In genomic region chr16:234468-235305, GRCh38 we compare ENCODE assay signal across 8 cellular contexts. TPM values are rescaled to one million over a fixed set of nuclear protein-coding genes. Genes with fewer than 3 reads are reported as not detected.
A peak's percentile ranks its signal among the peaks of the same experiment; 100 is the strongest.
DNase-seq lines count a peak whose midpoint lies in the region; ATAC-seq and TF ChIP-seq lines count a peak whose summit lies in the region.

A gene with protein sequence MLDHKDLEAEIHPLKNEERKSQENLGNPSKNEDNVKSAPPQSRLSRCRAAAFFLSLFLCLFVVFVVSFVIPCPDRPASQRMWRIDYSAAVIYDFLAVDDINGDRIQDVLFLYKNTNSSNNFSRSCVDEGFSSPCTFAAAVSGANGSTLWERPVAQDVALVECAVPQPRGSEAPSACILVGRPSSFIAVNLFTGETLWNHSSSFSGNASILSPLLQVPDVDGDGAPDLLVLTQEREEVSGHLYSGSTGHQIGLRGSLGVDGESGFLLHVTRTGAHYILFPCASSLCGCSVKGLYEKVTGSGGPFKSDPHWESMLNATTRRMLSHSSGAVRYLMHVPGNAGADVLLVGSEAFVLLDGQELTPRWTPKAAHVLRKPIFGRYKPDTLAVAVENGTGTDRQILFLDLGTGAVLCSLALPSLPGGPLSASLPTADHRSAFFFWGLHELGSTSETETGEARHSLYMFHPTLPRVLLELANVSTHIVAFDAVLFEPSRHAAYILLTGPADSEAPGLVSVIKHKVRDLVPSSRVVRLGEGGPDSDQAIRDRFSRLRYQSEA (plus strand): TSS chr16:234821. CDS start chr16:254414, 19,593 bp downstream.

- H3K4me3 ChIP-seq in IMR-90 (ENCODE audit: insufficient read depth, low read depth, low read length) (peak within 1 kb of the TSS; percentile 95), OCI-LY3 (ENCODE audit: low read length) (peak within 1 kb of the TSS; percentile 86)

- peaks cover 0 to 18% of the 10 kb centered on the region in 2 experiments for H3K79me1 ChIP-seq in IMR-90 (ENCODE audit: low read depth in 1 of 2, low read length in 2 of 2)

- H2BK15ac ChIP-seq in IMR-90 (ENCODE audit: low read depth, low read length), result peak within 1 kb of the TSS; percentile 96; the same call in 1 of the 3 replicates

- peak within 1 kb of the TSS; percentile 94 for H3K23ac ChIP-seq in IMR-90 (ENCODE audit: low read depth, low read length)

- no TSS peak for BruUV-seq in IMR-90 (replicated peaks; lab: Mats Ljungman, UMichigan)

- H4K20me1 ChIP-seq in IMR-90 (ENCODE audit: insufficient read depth, low read length) (peaks cover 8% of the 10 kb centered on the region), OCI-LY3 (ENCODE audit: insufficient read depth, low read length) (peaks cover 4% of the 10 kb centered on the region; the same call in 1 of the 2 replicates)

- dilution Hi-C loops in IMR-90 (cut with HindIII; ENCODE audit: low sequenced_read_pairs, unreplicated experiment), result no loop called here

- H3K27me3 ChIP-seq in IMR-90 (ENCODE audit: control insufficient read depth, insufficient read depth, low read length) (no peaks in the 10 kb centered on the region), OCI-LY3 (ENCODE audit: low read depth, low read length) (no peaks in the 10 kb centered on the region)

- 0 out of 2 replicates have a peak, but pooled peaks cover 11% of the 10 kb centered on the region for H3K79me2 ChIP-seq in OCI-LY3 (ENCODE audit: low read length)

- CTCF ChIA-PET in IMR-90 (lab: Yijun Ruan, JAX), result no interaction called here

- H4K8ac ChIP-seq in IMR-90 (ENCODE audit: low read depth in 2 of 2, low read length in 2 of 2), result peak within 1 kb of the TSS; percentile 84 to 98

- H3K14ac ChIP-seq in IMR-90 (replicated peaks; ENCODE audit: low read depth, low read length), result peak within 1 kb of the TSS; percentile 98

- H2BK5ac ChIP-seq in IMR-90 (ENCODE audit: low read depth, low read length, poor library complexity, severe bottlenecking), result peak within 1 kb of the TSS; percentile 96

- TF ChIP-seq CTCF in IMR-90 (conservative IDR thresholded peaks at IDR 0.05; ENCODE audit: low read depth, low read length), result peak; percentile 34; the same call in 1 of the 2 replicates
- peak; percentile 45 for TF ChIP-seq CTCF in OCI-LY3 (IDR thresholded peaks at IDR 0.05; ENCODE audit: low read depth, low read length)

- peak within 1 kb of the TSS; percentile 74 for H3K56ac ChIP-seq in IMR-90 (ENCODE audit: extremely low read depth, insufficient read depth, low read length)

- H2BK20ac ChIP-seq in IMR-90 (ENCODE audit: low read depth, low read length), result peak within 1 kb of the TSS; percentile 67; the same call in 1 of the 2 replicates

- peak within 1 kb of the TSS; percentile 93 for H2BK120ac ChIP-seq in IMR-90 (ENCODE audit: low read depth, low read length)

- H3K27ac ChIP-seq in IMR-90 (ENCODE audit: insufficient read depth, low read length), result peak within 1 kb of the TSS; percentile 98
- H3K27ac ChIP-seq in OCI-LY3 (ENCODE audit: low read length), result peak within 1 kb of the TSS; percentile 92

- 0 out of 2 replicates have a peak, but pooled peaks have one; percentile 2 for TF ChIP-seq RAD21 in IMR-90 (IDR thresholded peaks at IDR 0.05; ENCODE audit: low read length)

- ATAC-seq in GM21528 (IDR thresholded peaks at IDR 0.05; ENCODE audit: low FRiP score, unreplicated experiment), result peak; percentile 80
- peak; percentile 89 for ATAC-seq in IMR-90 (ENCODE audit: low read depth)

- peak within 1 kb of the TSS; percentile 99 for H4K5ac ChIP-seq in IMR-90 (ENCODE audit: low read depth, low read length)

- intact Hi-C loops in IMR-90 (cut with micrococcal nuclease), result loop anchor here (2.0 kb wide), 1 partner anchor 118 kb away; the partner anchor contains the start of gene AXIN1

- POLR2A ChIA-PET in IMR-90 (lab: Charles Lee; ENCODE audit: unreplicated experiment), result interaction anchor here (0.5 kb wide), 1 partner anchor 14 kb away, joined by 5 read pairs; no protein-coding TSS in a partner anchor

- peak within 1 kb of the TSS; percentile 97 for H4K91ac ChIP-seq in IMR-90 (ENCODE audit: insufficient read depth, low read depth, low read length)

- H3K18ac ChIP-seq in IMR-90 (ENCODE audit: low read depth, low read length), result peak within 1 kb of the TSS; percentile 90

- peaks cover 2% of the 10 kb centered on the region; the same call in 1 of the 2 replicates for H3K4me1 ChIP-seq in IMR-90 (ENCODE audit: control insufficient read depth, insufficient read depth, low read length)
- peaks cover 12% of the 10 kb centered on the region for H3K4me1 ChIP-seq in OCI-LY3 (ENCODE audit: low read length)

- H2AK5ac ChIP-seq in IMR-90 (ENCODE audit: low read depth, low read length), result peak within 1 kb of the TSS; percentile 99

- H3K9ac ChIP-seq in IMR-90 (ENCODE audit: low read depth, low read length), result peak within 1 kb of the TSS; percentile 87
- peak within 1 kb of the TSS; percentile 86 for H3K9ac ChIP-seq in OCI-LY3 (ENCODE audit: low read length)

- H2AFZ ChIP-seq in IMR-90 (replicated peaks; ENCODE audit: low read length, poor library complexity), result peak within 1 kb of the TSS; percentile 100
- peak within 1 kb of the TSS; percentile 93 for H2AFZ ChIP-seq in OCI-LY3 (ENCODE audit: low read depth, low read length)

- peak; percentile 63 for TF ChIP-seq POLR2A in IMR-90 (IDR thresholded peaks at IDR 0.05; ENCODE audit: low read depth, low read length)

- H3K36me3 ChIP-seq in IMR-90 (ENCODE audit: control insufficient read depth, insufficient read depth, low read length), result no peaks in the 10 kb centered on the region
- no peaks in the 10 kb centered on the region for H3K36me3 ChIP-seq in OCI-LY3 (replicated peaks; ENCODE audit: low read depth, low read length)

- DNase-seq in DMS153 (lab: John Stamatoyannopoulos, UW) (peak; percentile 88), IMR-90 (peak; percentile 81), epidermal melanocyte (ENCODE audit: insufficient read length, low spot score) (peak; percentile 87), middle frontal gyrus (ENCODE audit: extremely low spot score, low spot score) (peak; percentile 90)
- peak; percentile 98 for DNase-seq in activated CD8-positive, alpha-beta memory T cell treated with anti-CD3 and anti-CD28 coated beads, Interleukin-2, amount 50 U/mL, for 48 hours
- peak; percentile 90 to 97 for DNase-seq in stimulated activated CD8-positive, alpha-beta memory T cell treated with anti-CD3 and anti-CD28 coated beads, Interleukin-2, amount 100 ng/mL, for 48 hours (ENCODE audit: low read depth in 2 of 2)

- H2AK9ac ChIP-seq in IMR-90 (replicated peaks; ENCODE audit: low read depth, low read length, poor library complexity), result peak within 1 kb of the TSS; percentile 99

- peak within 1 kb of the TSS; percentile 99 for H3K4ac ChIP-seq in IMR-90 (ENCODE audit: low read depth, low read length)

- in situ Hi-C loops in IMR-90 (cut with MboI; ENCODE audit: low sequenced_read_pairs), result no loop called here

- H3K9me3 ChIP-seq in IMR-90 (ENCODE audit: control insufficient read depth, insufficient read depth, low read length) (no peaks in the 10 kb centered on the region), OCI-LY3 (ENCODE audit: insufficient read depth, low read length) (no peaks in the 10 kb centered on the region)

- H3K4me2 ChIP-seq in IMR-90 (ENCODE audit: low read depth, low read length), result peak within 1 kb of the TSS; percentile 98
- peak within 1 kb of the TSS; percentile 95 for H3K4me2 ChIP-seq in OCI-LY3 (ENCODE audit: low read length)

- H3K9me1 ChIP-seq in IMR-90 (ENCODE audit: insufficient read depth, low read length), result 0 out of 2 replicates have a peak, but pooled peaks cover 3% of the 10 kb centered on the region

- WGBS in IMR-90 (ENCODE audit: extremely low coverage in 2 of 2, insufficient read length in 1 of 2), 2 experiments, result 1% methylated on average over 30 of the region's 85 CpGs; no CpG with 5 or more reads in 1 of the 2 experiments

TF ChIP-seq in IMR-90, 13 proteins besides CTCF, POLR2A, EP300 and RAD21:
- TF ChIP-seq RFX5 (IDR thresholded peaks at IDR 0.05; ENCODE audit: low read depth, low read length) (no peak), NFE2L2 (IDR thresholded peaks at IDR 0.05; ENCODE audit: low read depth, low read length) (no peak), BHLHE40 (IDR thresholded peaks at IDR 0.05; ENCODE audit: low read depth, low read length) (peak; percentile 12; the same call in 1 of the 2 replicates), SMC3 (IDR thresholded peaks at IDR 0.05; ENCODE audit: low read depth, low read length) (no peak), RCOR1 (IDR thresholded peaks at IDR 0.05; ENCODE audit: insufficient replicate concordance, low read length) (no peak), MAZ (IDR thresholded peaks at IDR 0.05; ENCODE audit: borderline replicate concordance, low read depth, low read length) (peak; percentile 93), CEBPB (IDR thresholded peaks at IDR 0.05; ENCODE audit: low read depth, low read length) (peak; percentile 79), MAFK (IDR thresholded peaks at IDR 0.05; ENCODE audit: low read depth, low read length) (no peak), ELK1 (IDR thresholded peaks at IDR 0.05; ENCODE audit: borderline replicate concordance, low read depth, low read length) (no peak), FOS (IDR thresholded peaks at IDR 0.05; ENCODE audit: low read depth, low read length) (no peak), MXI1 (IDR thresholded peaks at IDR 0.05; ENCODE audit: borderline replicate concordance, low read depth, low read length) (peak; percentile 46), CHD1 (IDR thresholded peaks at IDR 0.05; ENCODE audit: low read depth, low read length) (peak; percentile 72), USF2 (IDR thresholded peaks at IDR 0.05; ENCODE audit: low read depth, low read length) (no peak; the same call in 1 of the 2 replicates)

RNA-seq across cellular contexts. Expression of the gene that starts here (rescaled TPM):
- total RNA-seq in IMR-90 (2012; rRNA removed), result 27.5 and 30.3 TPM in 2 replicates
- 60.5 and 64.2 TPM in 2 replicates for polyA plus RNA-seq in IMR-90 (2012; rRNA removed)
- polyA plus RNA-seq in IMR-90 (2012; cell fraction: cytosol; rRNA removed), result 65.9 and 85.9 TPM in 2 replicates
- 52.2 and 75.8 TPM in 2 replicates for polyA plus RNA-seq in IMR-90 (2012; cell fraction: nucleus; rRNA removed; ENCODE audit: low replicate concordance)

Comparison
In these comparisons a context has a peak if more than half of its experiments do, and no peak if none do; other contexts are left out.
1. Peak in every context shown above with its lines: DNase-seq, ATAC-seq, H3K4me3 ChIP-seq and H3K27ac ChIP-seq.